24 cellular contexts compared by ENCODE assay signal in the genomic region with DNA sequence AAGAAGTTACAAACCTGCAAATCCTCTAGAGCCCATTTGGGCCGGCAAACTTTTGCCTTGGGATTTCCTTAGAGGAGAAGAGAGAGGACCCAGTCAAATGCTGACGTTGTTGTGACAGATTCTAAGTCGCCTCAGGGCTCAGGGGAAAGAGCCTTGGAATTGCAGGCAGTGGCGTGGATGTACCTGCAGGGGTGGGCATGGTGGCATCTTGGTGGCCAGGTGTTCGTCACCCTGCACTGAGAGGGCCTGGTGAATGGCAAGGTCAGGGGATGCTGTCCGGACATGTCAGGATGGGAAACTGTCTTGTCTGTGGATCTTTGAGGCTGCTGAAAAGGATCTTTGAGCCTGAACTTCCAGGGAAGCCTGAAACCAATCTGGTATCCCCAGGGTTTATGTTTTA.
"Had no signal": no experiment of that assay in that cellular context is flagged by ENCODE, and none has a peak within 500 bp of the region (broad histone marks: within the 10 kb centered on the region; RNA-seq: fewer than 3 reads in every experiment).

No MANE protein-coding gene starts in this region.

- H3K4me3 ChIP-seq: body of pancreas, mucosa of descending colon, pancreas, thoracic aorta, upper lobe of left lung had no signal

- H3K4me1 ChIP-seq: pancreas had no signal

- H3K9me3 ChIP-seq: body of pancreas, mucosa of descending colon, neutrophil, pancreas, thoracic aorta, upper lobe of left lung had no signal

- DNase-seq: activated CD4-positive, alpha-beta memory T cell treated with anti-CD3 and anti-CD28 coated beads, Interleukin-2, amount 10 ng/mL, durations not matched to agents 7 days and 5 days; activated CD4-positive, alpha-beta T cell treated with anti-CD3 and anti-CD28 coated beads for 48 hours; activated CD4-positive, CD25-positive, alpha-beta regulatory T cell; activated CD8-positive, alpha-beta memory T cell treated with anti-CD3 and anti-CD28 coated beads, Interleukin-2, amount 10 ng/mL, durations not matched to agents 7 days and 5 days; activated naive CD4-positive, alpha-beta T cell; activated naive CD8-positive, alpha-beta T cell treated with anti-CD3 and anti-CD28 coated beads for 36 hours; amniotic stem cell; body of pancreas; caudate nucleus; foreskin melanocyte; glutamatergic neuron; hippocampal formation; mucosa of descending colon; naive B cell; pancreas; stimulated activated naive B cell treated with anti-CD40 and anti-IgM and Interleukin-4, amounts not matched to agents 10 μg/mL and 1 μg/mL and 100 μg/mL, for 72 hours; T-helper 1 cell; T-helper 9 cell; upper lobe of left lung had no signal

- H3K27ac ChIP-seq: body of pancreas, neutrophil, pancreas, thoracic aorta, upper lobe of left lung had no signal

- FAIRE-seq: keratinocyte had no signal

- ATAC-seq: activated CD8-positive, alpha-beta memory T cell treated with anti-CD3 and anti-CD28 coated beads, Interleukin-2, amount 10 ng/mL, durations not matched to agents 7 days and 5 days; activated T-helper 17 cell treated with anti-CD3 and anti-CD28 coated beads, Interleukin-2, amount 50 U/mL, for 72 hours; body of pancreas; left lobe of liver; mucosa of descending colon; pancreas; stimulated activated naive B cell treated with anti-CD40 and anti-IgM and Interleukin-4, amounts not matched to agents 10 μg/mL and 1 μg/mL and 100 μg/mL, for 72 hours had no signal

- H3K27me3 ChIP-seq: body of pancreas, pancreas, upper lobe of left lung had no signal

- H3K36me3 ChIP-seq: neutrophil, pancreas, thoracic aorta, upper lobe of left lung had no signal
